In the genomic region with DNA sequence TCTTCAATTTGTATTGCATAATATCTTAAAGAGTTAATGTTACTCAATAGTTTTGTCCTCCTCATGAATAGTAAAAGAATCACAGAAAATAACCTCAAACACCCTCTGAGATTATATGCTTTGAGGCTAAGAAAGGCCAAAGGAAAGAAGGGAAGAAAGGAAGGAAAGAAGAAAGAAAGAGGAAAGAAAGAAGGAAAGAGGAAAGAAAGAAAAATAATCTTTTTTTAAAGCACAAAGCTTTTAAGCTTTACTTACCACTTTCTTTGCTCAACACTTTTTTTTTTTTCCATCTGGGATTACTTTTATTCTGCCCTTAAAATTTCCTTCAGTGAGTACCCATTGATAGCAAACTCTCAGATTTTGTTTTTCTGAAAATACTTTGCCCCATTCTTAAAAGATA, we compare ENCODE assay signal across 3 cellular contexts.
TF ChIP-seq lines count a peak whose summit lies in the region.

No MANE protein-coding gene starts in this region.

TF ChIP-seq in HepG2, 621 proteins besides CTCF, POLR2A, EP300 and RAD21:
- TF ChIP-seq CEBPB (IDR thresholded peaks at IDR 0.05; ENCODE audit: borderline replicate concordance, low read depth, low read length), result 0 out of 2 replicates have a peak, but pooled peaks have one; percentile 23
- TF ChIP-seq ZNF224 (CRISPR knock-in tag; IDR thresholded peaks at IDR 0.05), result no peak
- TF ChIP-seq SRSF9 (IDR thresholded peaks at IDR 0.05; ENCODE audit: borderline replicate concordance, insufficient read depth, low read depth, low read length, poor library complexity, severe bottlenecking), result peak; percentile 52
TF ChIP-seq in HepG2: peak in this region for 2.

TF ChIP-seq in IMR-90, 13 proteins besides CTCF, POLR2A, EP300 and RAD21:
- TF ChIP-seq NFE2L2 (IDR thresholded peaks at IDR 0.05; ENCODE audit: low read depth, low read length), result no peak
- TF ChIP-seq BHLHE40 (IDR thresholded peaks at IDR 0.05; ENCODE audit: low read depth, low read length), result no peak
- TF ChIP-seq, protein P1, sequence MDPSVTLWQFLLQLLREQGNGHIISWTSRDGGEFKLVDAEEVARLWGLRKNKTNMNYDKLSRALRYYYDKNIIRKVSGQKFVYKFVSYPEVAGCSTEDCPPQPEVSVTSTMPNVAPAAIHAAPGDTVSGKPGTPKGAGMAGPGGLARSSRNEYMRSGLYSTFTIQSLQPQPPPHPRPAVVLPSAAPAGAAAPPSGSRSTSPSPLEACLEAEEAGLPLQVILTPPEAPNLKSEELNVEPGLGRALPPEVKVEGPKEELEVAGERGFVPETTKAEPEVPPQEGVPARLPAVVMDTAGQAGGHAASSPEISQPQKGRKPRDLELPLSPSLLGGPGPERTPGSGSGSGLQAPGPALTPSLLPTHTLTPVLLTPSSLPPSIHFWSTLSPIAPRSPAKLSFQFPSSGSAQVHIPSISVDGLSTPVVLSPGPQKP (IDR thresholded peaks at IDR 0.05; ENCODE audit: borderline replicate concordance, low read depth, low read length), result no peak
- no peak for TF ChIP-seq MAFK (IDR thresholded peaks at IDR 0.05; ENCODE audit: low read depth, low read length)
- TF ChIP-seq FOS (IDR thresholded peaks at IDR 0.05; ENCODE audit: low read depth, low read length), result no peak
- TF ChIP-seq CEBPB (IDR thresholded peaks at IDR 0.05; ENCODE audit: low read depth, low read length), result peak; percentile 32; the same call in 1 of the 2 replicates
TF ChIP-seq in IMR-90: peak in this region for 1.

TF ChIP-seq in K562, 482 proteins besides CTCF, POLR2A, EP300 and RAD21:
- TF ChIP-seq NCOA2 (IDR thresholded peaks at IDR 0.05; ENCODE audit: partially characterized antibody in 2 of 2), result no peak
- TF ChIP-seq ZNF175 (CRISPR knock-in tag; IDR thresholded peaks at IDR 0.05; ENCODE audit: low read depth), result no peak
- no peak for TF ChIP-seq PCBP1 (IDR thresholded peaks at IDR 0.05; ENCODE audit: low read depth, low read length, poor library complexity, severe bottlenecking)
- TF ChIP-seq, protein P2, sequence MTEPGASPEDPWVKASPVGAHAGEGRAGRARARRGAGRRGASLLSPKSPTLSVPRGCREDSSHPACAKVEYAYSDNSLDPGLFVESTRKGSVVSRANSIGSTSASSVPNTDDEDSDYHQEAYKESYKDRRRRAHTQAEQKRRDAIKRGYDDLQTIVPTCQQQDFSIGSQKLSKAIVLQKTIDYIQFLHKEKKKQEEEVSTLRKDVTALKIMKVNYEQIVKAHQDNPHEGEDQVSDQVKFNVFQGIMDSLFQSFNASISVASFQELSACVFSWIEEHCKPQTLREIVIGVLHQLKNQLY (CRISPR knock-in tag; conservative IDR thresholded peaks at IDR 0.05), result no peak
- TF ChIP-seq CBFA2T3 (IDR thresholded peaks at IDR 0.05), result no peak
- TF ChIP-seq CBFA2T2 (conservative IDR thresholded peaks at IDR 0.05), result no peak
- no peak for TF ChIP-seq KAT2B (IDR thresholded peaks at IDR 0.05; ENCODE audit: low read depth, low read length)
- no peak for TF ChIP-seq DIDO1 (tag; IDR thresholded peaks at IDR 0.05; ENCODE audit: low read depth)
- TF ChIP-seq, protein P3, sequence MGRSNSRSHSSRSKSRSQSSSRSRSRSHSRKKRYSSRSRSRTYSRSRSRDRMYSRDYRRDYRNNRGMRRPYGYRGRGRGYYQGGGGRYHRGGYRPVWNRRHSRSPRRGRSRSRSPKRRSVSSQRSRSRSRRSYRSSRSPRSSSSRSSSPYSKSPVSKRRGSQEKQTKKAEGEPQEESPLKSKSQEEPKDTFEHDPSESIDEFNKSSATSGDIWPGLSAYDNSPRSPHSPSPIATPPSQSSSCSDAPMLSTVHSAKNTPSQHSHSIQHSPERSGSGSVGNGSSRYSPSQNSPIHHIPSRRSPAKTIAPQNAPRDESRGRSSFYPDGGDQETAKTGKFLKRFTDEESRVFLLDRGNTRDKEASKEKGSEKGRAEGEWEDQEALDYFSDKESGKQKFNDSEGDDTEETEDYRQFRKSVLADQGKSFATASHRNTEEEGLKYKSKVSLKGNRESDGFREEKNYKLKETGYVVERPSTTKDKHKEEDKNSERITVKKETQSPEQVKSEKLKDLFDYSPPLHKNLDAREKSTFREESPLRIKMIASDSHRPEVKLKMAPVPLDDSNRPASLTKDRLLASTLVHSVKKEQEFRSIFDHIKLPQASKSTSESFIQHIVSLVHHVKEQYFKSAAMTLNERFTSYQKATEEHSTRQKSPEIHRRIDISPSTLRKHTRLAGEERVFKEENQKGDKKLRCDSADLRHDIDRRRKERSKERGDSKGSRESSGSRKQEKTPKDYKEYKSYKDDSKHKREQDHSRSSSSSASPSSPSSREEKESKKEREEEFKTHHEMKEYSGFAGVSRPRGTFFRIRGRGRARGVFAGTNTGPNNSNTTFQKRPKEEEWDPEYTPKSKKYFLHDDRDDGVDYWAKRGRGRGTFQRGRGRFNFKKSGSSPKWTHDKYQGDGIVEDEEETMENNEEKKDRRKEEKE (IDR thresholded peaks at IDR 0.05; ENCODE audit: borderline replicate concordance in 1 of 2, control insufficient read depth in 1 of 2, low read depth in 2 of 2, low read length in 1 of 2), result no peak
- TF ChIP-seq, protein P4, sequence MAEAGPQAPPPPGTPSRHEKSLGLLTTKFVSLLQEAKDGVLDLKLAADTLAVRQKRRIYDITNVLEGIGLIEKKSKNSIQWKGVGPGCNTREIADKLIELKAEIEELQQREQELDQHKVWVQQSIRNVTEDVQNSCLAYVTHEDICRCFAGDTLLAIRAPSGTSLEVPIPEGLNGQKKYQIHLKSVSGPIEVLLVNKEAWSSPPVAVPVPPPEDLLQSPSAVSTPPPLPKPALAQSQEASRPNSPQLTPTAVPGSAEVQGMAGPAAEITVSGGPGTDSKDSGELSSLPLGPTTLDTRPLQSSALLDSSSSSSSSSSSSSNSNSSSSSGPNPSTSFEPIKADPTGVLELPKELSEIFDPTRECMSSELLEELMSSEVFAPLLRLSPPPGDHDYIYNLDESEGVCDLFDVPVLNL (CRISPR knock-in tag; IDR thresholded peaks at IDR 0.05; ENCODE audit: low read depth), result no peak
- TF ChIP-seq C11orf30 (IDR thresholded peaks at IDR 0.05; ENCODE audit: low read depth), result 0 out of 2 replicates have a peak, but pooled peaks have one; percentile 11
- no peak for TF ChIP-seq TAF1 (IDR thresholded peaks at IDR 0.05; ENCODE audit: control insufficient read depth, extremely low read depth, insufficient read depth, low read length, severe bottlenecking)
- TF ChIP-seq, protein P5, sequence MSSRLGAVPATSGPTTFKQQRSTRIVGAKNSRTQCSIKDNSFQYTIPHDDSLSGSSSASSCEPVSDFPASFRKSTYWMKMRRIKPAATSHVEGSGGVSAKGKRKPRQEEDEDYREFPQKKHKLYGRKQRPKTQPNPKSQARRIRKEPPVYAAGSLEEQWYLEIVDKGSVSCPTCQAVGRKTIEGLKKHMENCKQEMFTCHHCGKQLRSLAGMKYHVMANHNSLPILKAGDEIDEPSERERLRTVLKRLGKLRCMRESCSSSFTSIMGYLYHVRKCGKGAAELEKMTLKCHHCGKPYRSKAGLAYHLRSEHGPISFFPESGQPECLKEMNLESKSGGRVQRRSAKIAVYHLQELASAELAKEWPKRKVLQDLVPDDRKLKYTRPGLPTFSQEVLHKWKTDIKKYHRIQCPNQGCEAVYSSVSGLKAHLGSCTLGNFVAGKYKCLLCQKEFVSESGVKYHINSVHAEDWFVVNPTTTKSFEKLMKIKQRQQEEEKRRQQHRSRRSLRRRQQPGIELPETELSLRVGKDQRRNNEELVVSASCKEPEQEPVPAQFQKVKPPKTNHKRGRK (tag; IDR thresholded peaks at IDR 0.05), result peak; percentile 68
- TF ChIP-seq RBM34 (IDR thresholded peaks at IDR 0.05; ENCODE audit: borderline replicate concordance, insufficient read depth, low read length), result no peak
- TF ChIP-seq, protein P6, sequence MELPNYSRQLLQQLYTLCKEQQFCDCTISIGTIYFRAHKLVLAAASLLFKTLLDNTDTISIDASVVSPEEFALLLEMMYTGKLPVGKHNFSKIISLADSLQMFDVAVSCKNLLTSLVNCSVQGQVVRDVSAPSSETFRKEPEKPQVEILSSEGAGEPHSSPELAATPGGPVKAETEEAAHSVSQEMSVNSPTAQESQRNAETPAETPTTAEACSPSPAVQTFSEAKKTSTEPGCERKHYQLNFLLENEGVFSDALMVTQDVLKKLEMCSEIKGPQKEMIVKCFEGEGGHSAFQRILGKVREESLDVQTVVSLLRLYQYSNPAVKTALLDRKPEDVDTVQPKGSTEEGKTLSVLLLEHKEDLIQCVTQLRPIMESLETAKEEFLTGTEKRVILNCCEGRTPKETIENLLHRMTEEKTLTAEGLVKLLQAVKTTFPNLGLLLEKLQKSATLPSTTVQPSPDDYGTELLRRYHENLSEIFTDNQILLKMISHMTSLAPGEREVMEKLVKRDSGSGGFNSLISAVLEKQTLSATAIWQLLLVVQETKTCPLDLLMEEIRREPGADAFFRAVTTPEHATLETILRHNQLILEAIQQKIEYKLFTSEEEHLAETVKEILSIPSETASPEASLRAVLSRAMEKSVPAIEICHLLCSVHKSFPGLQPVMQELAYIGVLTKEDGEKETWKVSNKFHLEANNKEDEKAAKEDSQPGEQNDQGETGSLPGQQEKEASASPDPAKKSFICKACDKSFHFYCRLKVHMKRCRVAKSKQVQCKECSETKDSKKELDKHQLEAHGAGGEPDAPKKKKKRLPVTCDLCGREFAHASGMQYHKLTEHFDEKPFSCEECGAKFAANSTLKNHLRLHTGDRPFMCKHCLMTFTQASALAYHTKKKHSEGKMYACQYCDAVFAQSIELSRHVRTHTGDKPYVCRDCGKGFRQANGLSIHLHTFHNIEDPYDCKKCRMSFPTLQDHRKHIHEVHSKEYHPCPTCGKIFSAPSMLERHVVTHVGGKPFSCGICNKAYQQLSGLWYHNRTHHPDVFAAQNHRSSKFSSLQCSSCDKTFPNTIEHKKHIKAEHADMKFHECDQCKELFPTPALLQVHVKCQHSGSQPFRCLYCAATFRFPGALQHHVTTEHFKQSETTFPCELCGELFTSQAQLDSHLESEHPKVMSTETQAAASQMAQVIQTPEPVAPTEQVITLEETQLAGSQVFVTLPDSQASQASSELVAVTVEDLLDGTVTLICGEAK (IDR thresholded peaks at IDR 0.05), result no peak
- TF ChIP-seq, protein P6 (CRISPR knock-in tag; IDR thresholded peaks at IDR 0.05), result no peak
- no peak for TF ChIP-seq CEBPG (CRISPR knock-in tag; IDR thresholded peaks at IDR 0.05)
- peak; percentile 29 to 68; a peak in 1 of 4 replicates for TF ChIP-seq CEBPG (tag; conservative IDR thresholded peaks at IDR 0.05 in 1 of 2, IDR thresholded peaks at IDR 0.05 in 1 of 2)
- TF ChIP-seq CEBPB (tag; IDR thresholded peaks at IDR 0.05), result peak; percentile 47; the same call in 1 of the 2 replicates
